In genomic region chr15:48811325-48811938, GRCh38 we compare ENCODE assay signal across 8 cellular contexts. TPM values are rescaled to one million over a fixed set of nuclear protein-coding genes. Genes with fewer than 3 reads are reported as not detected.
DNase-seq lines count a peak whose midpoint lies in the region; ATAC-seq and TF ChIP-seq lines count a peak whose summit lies in the region.

No MANE protein-coding gene starts in this region.

- H3K4me1 ChIP-seq in SJCRH30 (no peaks in the 10 kb centered on the region; the same call in 1 of the 2 replicates), psoas muscle (no peaks in the 10 kb centered on the region)

- peak in 1 of 4 donors; percentile 41 for ATAC-seq in psoas muscle

- WGBS in psoas muscle, 3 donors, result 3 to 5% (median 5%) methylated on average over 23 of the region's 23 CpGs

- intact Hi-C loops in psoas muscle (cut with DNase I), result loop anchor here in 1 of 2 donors (10.0 kb wide), 1 partner anchor 613 kb away; the partner anchor contains the start of gene FGF7

- H3K36me3 ChIP-seq in SJCRH30 (no peaks in the 10 kb centered on the region), psoas muscle (ENCODE audit: insufficient read depth in 1 of 2, low read depth in 1 of 2) (no peaks in the 10 kb centered on the region)

- H3K27me3 ChIP-seq in SJCRH30 (no peaks in the 10 kb centered on the region), psoas muscle (ENCODE audit: insufficient read depth in 3 of 3, low read length in 2 of 3) (no peaks in the 10 kb centered on the region)

- DNase-seq in SIG-M5 treated with dmso at 0.1 percent for 504 hours (lab: John Stamatoyannopoulos, UW; ENCODE audit: unreplicated experiment) (peak; percentile 29), SIG-M5 (lab: John Stamatoyannopoulos, UW) (no peak), SJCRH30 (no peak), foreskin fibroblast (no peak), psoas muscle (no peak), HPDE6-E6E7 (ENCODE audit: extremely low spot score) (no peak)
- DNase-seq in stimulated activated CD4-positive, alpha-beta T cell treated with anti-CD3 and anti-CD28 coated beads, Interleukin-4, amount 100 ng/mL, for 1 hour, result no peak
- DNase-seq in activated CD4-positive, alpha-beta T cell treated with anti-CD3 and anti-CD28 coated beads, Interleukin-2, amount 50 U/mL, for 4 hours, result no peak

- TF ChIP-seq CTCF in foreskin fibroblast (IDR thresholded peaks at IDR 0.05; ENCODE audit: low read depth, low read length) (no peak), psoas muscle (IDR thresholded peaks at IDR 0.05) (no peak)

- H3K27ac ChIP-seq in SJCRH30 (no peak overlapping the region), psoas muscle (no peak overlapping the region)

- no peaks in the 10 kb centered on the region for H3K9me3 ChIP-seq in SJCRH30 (replicated peaks)
- no peaks in the 10 kb centered on the region for H3K9me3 ChIP-seq in psoas muscle

- H3K4me3 ChIP-seq in SJCRH30, result peak overlapping the region; percentile 73
- H3K4me3 ChIP-seq in foreskin fibroblast (ENCODE audit: low read depth in 1 of 2, low read length in 2 of 2), result peak overlapping the region; percentile 97 to 98
- H3K4me3 ChIP-seq in psoas muscle, result peak overlapping the region; percentile 84

RNA-seq across cellular contexts. Expression of gene CEP152, which starts 0.6 kb away (rescaled TPM):
- 23.1 and 31.8 TPM in 2 replicates for total RNA-seq in SJCRH30 (2014; rRNA removed; shearing (Covaris generic))
- 1 to 10 TPM in 1 of 4 donors, under 1 TPM in 3; 0.58 to 1.3 (median 0.89) TPM for total RNA-seq in psoas muscle
- polyA plus RNA-seq in psoas muscle, result under 1 TPM; 0.35 to 0.69 (median 0.42) TPM

Comparison
In these comparisons a context has a peak if more than half of its experiments do, and no peak if none do; other contexts are left out.
1. RNA of gene CEP152, which starts 0.6 kb away (total RNA-seq): 23.1 to 31.8 TPM in SJCRH30; 0.58 to 1.3 TPM in psoas muscle; every median in the first group is over 10 times any median in the second.
2. Peak in every context shown above with its lines, with median percentiles within 50 percentile points of each other: H3K4me3 ChIP-seq.